Comparison of ENCODE assay signal across 1 cellular context in the genomic region with DNA sequence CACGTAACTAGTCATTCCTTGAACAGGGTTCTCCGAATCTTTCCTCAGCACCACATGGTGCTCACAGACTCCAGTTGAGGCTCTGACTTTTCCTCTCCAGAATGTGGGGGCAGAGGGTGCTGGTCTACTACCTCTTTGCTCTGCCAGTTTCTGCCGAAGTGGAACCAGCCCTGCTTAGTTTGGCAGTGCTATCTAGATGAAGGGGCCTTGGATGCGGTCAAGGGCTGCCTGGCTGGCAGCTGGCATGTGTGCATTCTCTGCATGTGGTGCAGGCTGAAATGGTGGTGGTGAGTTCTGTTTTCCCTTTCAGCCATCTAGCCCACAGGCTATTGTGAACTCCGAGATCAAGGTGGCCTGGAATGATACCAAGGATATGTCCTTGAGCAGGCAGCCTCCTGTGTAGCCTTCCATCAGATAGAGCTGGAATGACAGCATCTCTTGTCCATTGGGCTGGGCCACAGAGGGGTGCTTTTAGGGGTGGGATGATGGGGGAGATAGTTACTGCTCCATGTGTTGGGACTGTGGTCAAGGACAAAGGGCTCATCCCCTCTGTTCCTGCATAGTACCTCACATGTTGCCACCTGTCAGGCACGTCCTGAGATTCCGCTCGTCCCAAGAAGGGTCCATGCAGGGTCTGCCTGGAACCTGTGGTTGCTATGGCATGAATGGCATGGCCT.
TF ChIP-seq lines count a peak whose summit lies in the region.

No MANE protein-coding gene starts in this region.

TF ChIP-seq in liver, 16 proteins besides CTCF, POLR2A, EP300 and RAD21 (continued from another document):
- TF ChIP-seq, protein P1, sequence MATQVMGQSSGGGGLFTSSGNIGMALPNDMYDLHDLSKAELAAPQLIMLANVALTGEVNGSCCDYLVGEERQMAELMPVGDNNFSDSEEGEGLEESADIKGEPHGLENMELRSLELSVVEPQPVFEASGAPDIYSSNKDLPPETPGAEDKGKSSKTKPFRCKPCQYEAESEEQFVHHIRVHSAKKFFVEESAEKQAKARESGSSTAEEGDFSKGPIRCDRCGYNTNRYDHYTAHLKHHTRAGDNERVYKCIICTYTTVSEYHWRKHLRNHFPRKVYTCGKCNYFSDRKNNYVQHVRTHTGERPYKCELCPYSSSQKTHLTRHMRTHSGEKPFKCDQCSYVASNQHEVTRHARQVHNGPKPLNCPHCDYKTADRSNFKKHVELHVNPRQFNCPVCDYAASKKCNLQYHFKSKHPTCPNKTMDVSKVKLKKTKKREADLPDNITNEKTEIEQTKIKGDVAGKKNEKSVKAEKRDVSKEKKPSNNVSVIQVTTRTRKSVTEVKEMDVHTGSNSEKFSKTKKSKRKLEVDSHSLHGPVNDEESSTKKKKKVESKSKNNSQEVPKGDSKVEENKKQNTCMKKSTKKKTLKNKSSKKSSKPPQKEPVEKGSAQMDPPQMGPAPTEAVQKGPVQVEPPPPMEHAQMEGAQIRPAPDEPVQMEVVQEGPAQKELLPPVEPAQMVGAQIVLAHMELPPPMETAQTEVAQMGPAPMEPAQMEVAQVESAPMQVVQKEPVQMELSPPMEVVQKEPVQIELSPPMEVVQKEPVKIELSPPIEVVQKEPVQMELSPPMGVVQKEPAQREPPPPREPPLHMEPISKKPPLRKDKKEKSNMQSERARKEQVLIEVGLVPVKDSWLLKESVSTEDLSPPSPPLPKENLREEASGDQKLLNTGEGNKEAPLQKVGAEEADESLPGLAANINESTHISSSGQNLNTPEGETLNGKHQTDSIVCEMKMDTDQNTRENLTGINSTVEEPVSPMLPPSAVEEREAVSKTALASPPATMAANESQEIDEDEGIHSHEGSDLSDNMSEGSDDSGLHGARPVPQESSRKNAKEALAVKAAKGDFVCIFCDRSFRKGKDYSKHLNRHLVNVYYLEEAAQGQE (IDR thresholded peaks at IDR 0.05), result no peak
- TF ChIP-seq, protein P2, sequence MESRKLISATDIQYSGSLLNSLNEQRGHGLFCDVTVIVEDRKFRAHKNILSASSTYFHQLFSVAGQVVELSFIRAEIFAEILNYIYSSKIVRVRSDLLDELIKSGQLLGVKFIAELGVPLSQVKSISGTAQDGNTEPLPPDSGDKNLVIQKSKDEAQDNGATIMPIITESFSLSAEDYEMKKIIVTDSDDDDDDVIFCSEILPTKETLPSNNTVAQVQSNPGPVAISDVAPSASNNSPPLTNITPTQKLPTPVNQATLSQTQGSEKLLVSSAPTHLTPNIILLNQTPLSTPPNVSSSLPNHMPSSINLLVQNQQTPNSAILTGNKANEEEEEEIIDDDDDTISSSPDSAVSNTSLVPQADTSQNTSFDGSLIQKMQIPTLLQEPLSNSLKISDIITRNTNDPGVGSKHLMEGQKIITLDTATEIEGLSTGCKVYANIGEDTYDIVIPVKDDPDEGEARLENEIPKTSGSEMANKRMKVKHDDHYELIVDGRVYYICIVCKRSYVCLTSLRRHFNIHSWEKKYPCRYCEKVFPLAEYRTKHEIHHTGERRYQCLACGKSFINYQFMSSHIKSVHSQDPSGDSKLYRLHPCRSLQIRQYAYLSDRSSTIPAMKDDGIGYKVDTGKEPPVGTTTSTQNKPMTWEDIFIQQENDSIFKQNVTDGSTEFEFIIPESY (IDR thresholded peaks at IDR 0.05), result no peak
- no peak for TF ChIP-seq SP1 (IDR thresholded peaks at IDR 0.05)
- no peak for TF ChIP-seq FOXA2 (IDR thresholded peaks at IDR 0.05)
- TF ChIP-seq, protein P3, sequence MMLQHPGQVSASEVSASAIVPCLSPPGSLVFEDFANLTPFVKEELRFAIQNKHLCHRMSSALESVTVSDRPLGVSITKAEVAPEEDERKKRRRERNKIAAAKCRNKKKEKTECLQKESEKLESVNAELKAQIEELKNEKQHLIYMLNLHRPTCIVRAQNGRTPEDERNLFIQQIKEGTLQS (IDR thresholded peaks at IDR 0.05), result no peak
- no peak for TF ChIP-seq RXRA (IDR thresholded peaks at IDR 0.05)
- TF ChIP-seq YY1 (IDR thresholded peaks at IDR 0.05), result no peak
- no peak for TF ChIP-seq GABPA (IDR thresholded peaks at IDR 0.05 in 1 of 2, conservative IDR thresholded peaks at IDR 0.05 in 1 of 2)
- TF ChIP-seq NR2F2 (IDR thresholded peaks at IDR 0.05), result no peak
